In genomic region chr16:56198044-56198754, GRCh38 we compare ENCODE assay signal across 16 cellular contexts. TPM values are rescaled to one million over a fixed set of nuclear protein-coding genes. Genes with fewer than 3 reads are reported as not detected.
DNase-seq lines count a peak whose midpoint lies in the region; ATAC-seq, FAIRE-seq and TF ChIP-seq lines count a peak whose summit lies in the region.
"Had no signal": no experiment of that assay in that cellular context is flagged by ENCODE, and none has a peak within 500 bp of the region (broad histone marks: within the 10 kb centered on the region; RNA-seq: fewer than 3 reads in every experiment).

No MANE protein-coding gene starts in this region.

- H3K27ac ChIP-seq in Panc1 (ENCODE audit: low read length) (peak overlapping the region; percentile 48; the same call in 1 of the 2 replicates), GM12878 (ENCODE audit: control insufficient read depth, insufficient read depth) (no peak overlapping the region)

- peaks cover 22 to 38% of the 10 kb centered on the region in 2 donors for H3K27me3 Mint-ChIP-seq in natural killer cell treated with Interleukin-12 subunit alpha and Interleukin-12 subunit beta and Interleukin-15 and Interleukin-18, amount 100 ng/mL, for 72 hours
- H3K27me3 Mint-ChIP-seq in natural killer cell (ENCODE audit: low read depth in 2 of 2), result peaks cover 25 to 50% of the 10 kb centered on the region in 2 donors

- no peak for TF ChIP-seq CTCF in natural killer cell (IDR thresholded peaks at IDR 0.05)
- no peak for TF ChIP-seq CTCF in Panc1 (IDR thresholded peaks at IDR 0.05)
- no peak for TF ChIP-seq CTCF in GM12878 (IDR thresholded peaks at IDR 0.05 in 2 of 3, conservative IDR thresholded peaks at IDR 0.05 in 1 of 3; ENCODE audit: control insufficient read depth in 2 of 3, extremely low read depth in 1 of 3, insufficient read depth in 1 of 3, low read depth in 3 of 3, low read length in 3 of 3)

- no peak overlapping the region for H3K27ac Mint-ChIP-seq in natural killer cell treated with Interleukin-12 subunit alpha and Interleukin-12 subunit beta and Interleukin-15 and Interleukin-18, amount 100 ng/mL, for 72 hours
- no peak overlapping the region for H3K27ac Mint-ChIP-seq in natural killer cell

- CTCF ChIA-PET in Panc1 (lab: Charles Lee) (no interaction called here), GM12878 (lab: Yijun Ruan, JAX) (interaction anchor here (1.5 kb wide), 1 partner anchor 35 kb away, joined by 3 read pairs; no protein-coding TSS in a partner anchor)

- peaks cover 10 to 30% of the 10 kb centered on the region in 2 donors for H3K4me1 Mint-ChIP-seq in natural killer cell treated with Interleukin-12 subunit alpha and Interleukin-12 subunit beta and Interleukin-15 and Interleukin-18, amount 100 ng/mL, for 72 hours (ENCODE audit: low read depth in 2 of 2)
- peaks cover 0 to 12% of the 10 kb centered on the region in 2 donors for H3K4me1 Mint-ChIP-seq in natural killer cell

- in situ Hi-C loops in Panc1 (cut with HindIII; ENCODE audit: low pct_unique_long_range_greater_than_20kb, low sequenced_read_pairs), result no loop called here
- in situ Hi-C loops in GM12878 (cut with MboI), result no loop called here

- no peaks in the 10 kb centered on the region for H3K36me3 Mint-ChIP-seq in natural killer cell treated with Interleukin-12 subunit alpha and Interleukin-12 subunit beta and Interleukin-15 and Interleukin-18, amount 100 ng/mL, for 72 hours
- no peaks in the 10 kb centered on the region for H3K36me3 Mint-ChIP-seq in natural killer cell

- TF ChIP-seq POLR2A in GM12878 (IDR thresholded peaks at IDR 0.05; ENCODE audit: low read depth, low read length), result no peak

- BruUV-seq in Panc1 (replicated peaks; lab: Mats Ljungman, UMichigan) (no TSS peak), GM12878 (replicated peaks; lab: Mats Ljungman, UMichigan) (no TSS peak)

- no peak overlapping the region for H3K9ac ChIP-seq in GM12878 (ENCODE audit: control insufficient read depth, insufficient read depth, low read length)

- H3K4me2 ChIP-seq in GM12878 (ENCODE audit: control insufficient read depth, insufficient read depth), result no peak overlapping the region

- no peak for TF ChIP-seq EP300 in GM12878 (IDR thresholded peaks at IDR 0.05; ENCODE audit: borderline replicate concordance in 1 of 2, control insufficient read depth in 1 of 2, low read depth in 2 of 2, low read length in 2 of 2)

- POLR2A ChIA-PET in Panc1 (lab: Charles Lee) (no interaction called here), GM12878 (lab: Charles Lee) (no interaction called here)

- H3K9me3 Mint-ChIP-seq in natural killer cell treated with Interleukin-12 subunit alpha and Interleukin-12 subunit beta and Interleukin-15 and Interleukin-18, amount 100 ng/mL, for 72 hours, result no peaks in the 10 kb centered on the region
- H3K9me3 Mint-ChIP-seq in natural killer cell, result no peaks in the 10 kb centered on the region
- H3K9me3 Mint-ChIP-seq: naive thymus-derived CD4-positive, alpha-beta T cell had no signal

- H3K36me3 ChIP-seq in Panc1 (ENCODE audit: control insufficient read depth, insufficient read depth, low read length) (no peaks in the 10 kb centered on the region), GM12878 (ENCODE audit: control insufficient read depth in 2 of 2, insufficient read depth in 2 of 2, low read length in 1 of 2) (no peaks in the 10 kb centered on the region)

- no peak overlapping the region for H2AFZ ChIP-seq in GM12878 (ENCODE audit: control insufficient read depth, low read depth, low read length)

- RAD21 ChIA-PET in GM12878 (lab: Charles Lee; ENCODE audit: unreplicated experiment), result interaction anchor here (1.1 kb wide), 1 partner anchor 61 kb away, joined by 3 read pairs; no protein-coding TSS in a partner anchor

- no peaks in the 10 kb centered on the region for H4K20me1 ChIP-seq in GM12878 (ENCODE audit: control insufficient read depth, insufficient read depth)

- SMC1A ChIA-PET in GM12878 (lab: Charles Lee; ENCODE audit: uncharacterized antibody, unreplicated experiment), result interaction anchor here (1.0 kb wide), 1 partner anchor 53 kb away, joined by 3 read pairs; no protein-coding TSS in a partner anchor

- peak overlapping the region; percentile 10 for H3K4me3 Mint-ChIP-seq in natural killer cell treated with Interleukin-12 subunit alpha and Interleukin-12 subunit beta and Interleukin-15 and Interleukin-18, amount 100 ng/mL, for 72 hours
- no peak overlapping the region for H3K4me3 Mint-ChIP-seq in natural killer cell

- no peak overlapping the region for H3K4me3 ChIP-seq in Panc1 (ENCODE audit: low read depth in 2 of 2, low read length in 2 of 2)
- no peak overlapping the region for H3K4me3 ChIP-seq in GM12878

- no peak for TF ChIP-seq RAD21 in GM12878 (IDR thresholded peaks at IDR 0.05; ENCODE audit: insufficient read depth, low read depth, low read length)

- H3K9me3 ChIP-seq in Panc1 (ENCODE audit: control insufficient read depth, insufficient read depth, low read depth, low read length) (no peaks in the 10 kb centered on the region), GM12878 (replicated peaks; ENCODE audit: control insufficient read depth, insufficient read depth, low read length) (no peaks in the 10 kb centered on the region; the same call in 2 of the 3 replicates)

- peak in 1 of 2 donors; percentile 54 for ATAC-seq in natural killer cell treated with Interleukin-12 subunit alpha and Interleukin-12 subunit beta and Interleukin-15 and Interleukin-18, amount 100 ng/mL, for 72 hours
- ATAC-seq in natural killer cell (no peak), Panc1 (no peak), GM12878 (peak; percentile 40; the same call in 2 of the 3 replicates), HG02623 (IDR thresholded peaks at IDR 0.05; ENCODE audit: unreplicated experiment) (no peak)
- ATAC-seq: naive thymus-derived CD4-positive, alpha-beta T cell had no signal

- H3K4me1 ChIP-seq in Panc1 (ENCODE audit: control insufficient read depth, insufficient read depth, low read length) (peaks cover 7% of the 10 kb centered on the region; the same call in 1 of the 2 replicates), GM12878 (ENCODE audit: control insufficient read depth, insufficient read depth, low read length) (peaks cover 22% of the 10 kb centered on the region)

- intact Hi-C loops in natural killer cell (cut with micrococcal nuclease) (no loop called here), Panc1 (cut with micrococcal nuclease; ENCODE audit: unreplicated experiment) (no loop called here), GM12878 (cut with micrococcal nuclease; ENCODE audit: unreplicated experiment) (loop anchor here (2.0 kb wide), 1 partner anchor 33 kb away; no protein-coding TSS in a partner anchor)

- no peak for DNase-seq in natural killer cell treated with Interleukin-12 subunit alpha and Interleukin-12 subunit beta and Interleukin-15 and Interleukin-18, amount 100 ng/mL, for 72 hours (ENCODE audit: low spot score)
- DNase-seq in natural killer cell (no peak), Panc1 (ENCODE audit: low read depth, low spot score) (no peak), GM12878 (ENCODE audit: low read depth, low spot score) (no peak), NCI-H2081 treated with DMSO at 0.1 percent for 48 hours (lab: John Stamatoyannopoulos, UW) (no peak), GM19239 (ENCODE audit: insufficient read length, low spot score) (no peak), NCI-H526 (lab: John Stamatoyannopoulos, UW) (no peak)
- DNase-seq: activated CD4-positive, CD25-positive, alpha-beta regulatory T cell; aorta; islet precursor cell; KG1; naive thymus-derived CD4-positive, alpha-beta T cell; NCI-H1092; Right ventricle myocardium superior; stimulated activated CD4-positive, alpha-beta T cell treated with anti-CD3 and anti-CD28 coated beads, Interleukin-4, amount 100 ng/mL, for 1 hour had no signal

- H3K27me3 ChIP-seq in Panc1 (ENCODE audit: control insufficient read depth, insufficient read depth, low read length) (no peaks in the 10 kb centered on the region), GM12878 (replicated peaks in 1 of 2; ENCODE audit: control insufficient read depth in 2 of 2, insufficient read depth in 2 of 2, low read length in 1 of 2) (peaks cover 10 to 12% of the 10 kb centered on the region in 2 experiments)

- no peaks in the 10 kb centered on the region for H3K79me2 ChIP-seq in GM12878 (ENCODE audit: control insufficient read depth, insufficient read depth, low read length)

- FAIRE-seq in GM12878 (lab: Jason Lieb, UNC) (no peak), GM19239 (lab: Jason Lieb, UNC) (no peak)

TF ChIP-seq in GM12878, 131 proteins besides CTCF, POLR2A, EP300 and RAD21:
- no peak for TF ChIP-seq NR2C2 (IDR thresholded peaks at IDR 0.05; ENCODE audit: borderline replicate concordance, control insufficient read depth, insufficient read length, low read depth)
- TF ChIP-seq CEBPB (IDR thresholded peaks at IDR 0.05; ENCODE audit: borderline replicate concordance in 1 of 2, low read depth in 2 of 2, low read length in 2 of 2), result peak in 1 of 2 experiments; percentile 22; a peak in 1 of 4 replicates

RNA-seq across cellular contexts. Expression of gene GNAO1, which starts 6.9 kb away (rescaled TPM):
- 1 to 10 TPM in 1 of 2 donors, not detected in 1; 1.6 TPM for total RNA-seq in natural killer cell treated with Interleukin-12 subunit alpha and Interleukin-12 subunit beta and Interleukin-15 and Interleukin-18, amount 100 ng/mL, for 72 hours
- total RNA-seq in natural killer cell (1 to 10 TPM in 2 of 3 donors, under 1 TPM in 1; 0.45 to 4.6 (median 1.1) TPM), Panc1 (2021; ENCODE audit: unreplicated experiment) (33.4 TPM), GM12878 (2014; rRNA removed) (0.23 TPM in 1 of 2 replicates, not detected in the other), GM12878 (2014; rRNA removed; fragmentation: Illumina TruSeq; extraction: Trizol) (not detected in 2 replicates), GM12878 (2021) (0.05 TPM in 1 of 2 replicates, not detected in the other)
- polyA plus RNA-seq in Panc1 (2012; ENCODE audit: insufficient read length), result 22.9 TPM
- not detected in 2 replicates for total RNA-seq in GM12878 (2013; cell fraction: nucleolus; rRNA removed)
- not detected for polyA plus RNA-seq in GM12878 (2011; ENCODE audit: low read depth)
- polyA plus RNA-seq in GM12878 (2011; rRNA removed) (not detected in 2 replicates), GM12878 (2014; fragmentation: Illumina TruSeq; extraction: Trizol) (not detected in 2 replicates), GM12878 (2014; fragmentation: Nextera tagmentation; extraction: Ambion mirVana) (under 1 TPM in 1 of 2 experiments, not detected in 1; 0.05 TPM), GM12878 (2014; rRNA removed) (0.05 TPM in 1 of 2 replicates, not detected in the other), GM12878 (2016; fragmentation: Nextera tagmentation; extraction: Ambion mirVana) (under 1 TPM; 0.05 to 0.28 TPM)
- polyA plus RNA-seq in GM12878 (2011; cell fraction: cytosol; rRNA removed), result not detected in 2 replicates
- not detected in 2 replicates for polyA plus RNA-seq in GM12878 (2011; cell fraction: nucleus; rRNA removed)
- not detected in 2 replicates for polyA plus RNA-seq in GM12878 (2012)
- not detected in 2 replicates for polyA minus RNA-seq in GM12878 (2011; rRNA and poly(A)+ RNA removed)
- not detected in 2 replicates for polyA minus RNA-seq in GM12878 (2011; cell fraction: cytosol; rRNA and poly(A)+ RNA removed)
- not detected in 2 replicates for polyA minus RNA-seq in GM12878 (2011; cell fraction: nucleus; rRNA and poly(A)+ RNA removed)
